11 cellular contexts compared by ENCODE assay signal in genomic region chr6:34798057-34798456, GRCh38.
"Had no signal": no experiment of that assay in that cellular context is flagged by ENCODE, and none has a peak within 500 bp of the region (broad histone marks: within the 10 kb centered on the region; RNA-seq: fewer than 3 reads in every experiment).

No MANE protein-coding gene starts in this region.

- H3K9me3 ChIP-seq: HAP-1 had no signal

- H3K9ac ChIP-seq: GM23248 had no signal

- H2AFZ ChIP-seq: GM23248, GM23338 had no signal

- FAIRE-seq: H1, H54 had no signal

- ATAC-seq: GM23338, HCT116 had no signal

- H3K4me3 ChIP-seq: GM23248, GM23338, HAP-1 had no signal

- H3K4me2 ChIP-seq: GM23338 had no signal

- H3K27ac ChIP-seq: GM23248 had no signal

- DNase-seq: GM23248, GOT3, H7, H9, HCEC 1CT, HFFc6 had no signal
